In genomic region chr7:26292768-26293560, GRCh38 we compare ENCODE assay signal across 8 cellular contexts. TPM values are rescaled to one million over a fixed set of nuclear protein-coding genes. Genes with fewer than 3 reads are reported as not detected.
DNase-seq lines count a peak whose midpoint lies in the region; ATAC-seq and TF ChIP-seq lines count a peak whose summit lies in the region.

No MANE protein-coding gene starts in this region.

- peak overlapping the region; percentile 78 for H3K27ac Mint-ChIP-seq in CD4-positive, alpha-beta T cell
- peak overlapping the region; percentile 96 for H3K27ac Mint-ChIP-seq in activated naive CD8-positive, alpha-beta T cell
- H3K27ac Mint-ChIP-seq in memory B cell, result peak overlapping the region; percentile 97

- no peak overlapping the region for H3K27ac ChIP-seq in CD4-positive, alpha-beta T cell (ENCODE audit: low read depth, low read length)
- no peak overlapping the region for H3K27ac ChIP-seq in HEK293 (ENCODE audit: extremely low read depth, low read depth, low read length)

- POLR2A ChIA-PET in CD4-positive, alpha-beta T cell (lab: Charles Lee), result interaction anchor here (0.8 to 4.1 kb wide), 5 partner anchors 8 to 94 kb away, joined by 3 to 31 read pairs (median 4); partner anchors contain the start of genes CBX3 and HNRNPA2B1
- POLR2A ChIA-PET in HEK293 (lab: Yijun Ruan, JAX), result no interaction called here

- H3K4me1 ChIP-seq in HEK293 (ENCODE audit: control insufficient read depth, insufficient read depth, low read length), result no peaks in the 10 kb centered on the region

- H3K9me3 ChIP-seq in CD4-positive, alpha-beta T cell (ENCODE audit: control insufficient read depth, low read length), result no peaks in the 10 kb centered on the region
- no peaks in the 10 kb centered on the region for H3K9me3 ChIP-seq in HEK293 (ENCODE audit: control insufficient read depth, insufficient read depth, low read depth, low read length)

- H3K36me3 Mint-ChIP-seq in CD4-positive, alpha-beta T cell (ENCODE audit: low read depth), result no peaks in the 10 kb centered on the region
- H3K36me3 Mint-ChIP-seq in activated naive CD8-positive, alpha-beta T cell, result no peaks in the 10 kb centered on the region
- peaks cover 3% of the 10 kb centered on the region for H3K36me3 Mint-ChIP-seq in memory B cell

- H3K4me1 Mint-ChIP-seq in CD4-positive, alpha-beta T cell (ENCODE audit: low read depth), result peaks cover 37% of the 10 kb centered on the region
- H3K4me1 Mint-ChIP-seq in activated naive CD8-positive, alpha-beta T cell (ENCODE audit: low read depth), result peaks cover 37% of the 10 kb centered on the region
- peaks cover 29% of the 10 kb centered on the region for H3K4me1 Mint-ChIP-seq in memory B cell

- H3K27me3 ChIP-seq in CD4-positive, alpha-beta T cell (ENCODE audit: control insufficient read depth, insufficient read depth, low read length), result no peaks in the 10 kb centered on the region

- no peak overlapping the region; the same call in 1 of the 2 replicates for H3K4me3 ChIP-seq in HEK293 (ENCODE audit: low read depth, low read length)

- DNase-seq in CD4-positive, alpha-beta T cell, result no peak
- DNase-seq in memory B cell (ENCODE audit: low spot score in 2 of 2) (no peak), NOMO-1 treated with dmso at 0.1 percent for 144 hours (lab: John Stamatoyannopoulos, UW; ENCODE audit: unreplicated experiment) (no peak), NCI-H187 treated with DMSO at 0.1 percent for 48 hours (lab: John Stamatoyannopoulos, UW) (no peak), HT-29 (ENCODE audit: low spot score) (no peak)
- DNase-seq in stimulated activated CD4-positive, alpha-beta T cell treated with anti-CD3 and anti-CD28 coated beads, Interleukin-1b, Interleukin-23, amount 100 ng/mL, for 48 hours, result no peak

- peak overlapping the region; percentile 93 for H3K4me3 Mint-ChIP-seq in CD4-positive, alpha-beta T cell
- H3K4me3 Mint-ChIP-seq in activated naive CD8-positive, alpha-beta T cell, result peak overlapping the region; percentile 90
- H3K4me3 Mint-ChIP-seq in memory B cell, result peak overlapping the region; percentile 99

- CTCF ChIA-PET in CD4-positive, alpha-beta T cell (lab: Charles Lee), result interaction anchor here (1.3 kb wide), 1 partner anchor 77 kb away, joined by 4 read pairs; no protein-coding TSS in a partner anchor
- CTCF ChIA-PET in HEK293 (lab: Yijun Ruan, JAX), result interaction anchor here (0.6 to 1.0 kb wide), 2 partner anchors 26 to 202 kb away, joined by 3 to 4 read pairs; no protein-coding TSS in a partner anchor

- ATAC-seq in CD4-positive, alpha-beta T cell (ENCODE audit: poor library complexity), result no peak
- no peak for ATAC-seq in memory B cell (ENCODE audit: low read depth)

- H3K36me3 ChIP-seq in HEK293 (ENCODE audit: control insufficient read depth in 2 of 2, insufficient read depth in 1 of 2, low read length in 2 of 2), result no peaks in the 10 kb centered on the region

- no peaks in the 10 kb centered on the region for H3K9me3 Mint-ChIP-seq in CD4-positive, alpha-beta T cell
- H3K9me3 Mint-ChIP-seq in activated naive CD8-positive, alpha-beta T cell (ENCODE audit: low read depth), result no peaks in the 10 kb centered on the region
- H3K9me3 Mint-ChIP-seq in memory B cell, result no peaks in the 10 kb centered on the region

- intact Hi-C loops in CD4-positive, alpha-beta T cell (cut with DNase I, micrococcal nuclease), result loop anchor here (2.0 to 10.0 kb wide), 7 partner anchors 69 to 872 kb away; partner anchors contain the start of gene HOXA9 (in 1 of the 2)

- no peaks in the 10 kb centered on the region for H3K27me3 Mint-ChIP-seq in CD4-positive, alpha-beta T cell
- no peaks in the 10 kb centered on the region for H3K27me3 Mint-ChIP-seq in activated naive CD8-positive, alpha-beta T cell
- no peaks in the 10 kb centered on the region for H3K27me3 Mint-ChIP-seq in memory B cell

- no peak for TF ChIP-seq CTCF in CD4-positive, alpha-beta T cell (IDR thresholded peaks at IDR 0.05)
- no peak for TF ChIP-seq CTCF in HEK293 (tag by site-specific recombination; IDR thresholded peaks at IDR 0.05)

TF ChIP-seq in HEK293, 187 proteins besides CTCF, POLR2A, EP300 and RAD21:
- TF ChIP-seq, protein P1, sequence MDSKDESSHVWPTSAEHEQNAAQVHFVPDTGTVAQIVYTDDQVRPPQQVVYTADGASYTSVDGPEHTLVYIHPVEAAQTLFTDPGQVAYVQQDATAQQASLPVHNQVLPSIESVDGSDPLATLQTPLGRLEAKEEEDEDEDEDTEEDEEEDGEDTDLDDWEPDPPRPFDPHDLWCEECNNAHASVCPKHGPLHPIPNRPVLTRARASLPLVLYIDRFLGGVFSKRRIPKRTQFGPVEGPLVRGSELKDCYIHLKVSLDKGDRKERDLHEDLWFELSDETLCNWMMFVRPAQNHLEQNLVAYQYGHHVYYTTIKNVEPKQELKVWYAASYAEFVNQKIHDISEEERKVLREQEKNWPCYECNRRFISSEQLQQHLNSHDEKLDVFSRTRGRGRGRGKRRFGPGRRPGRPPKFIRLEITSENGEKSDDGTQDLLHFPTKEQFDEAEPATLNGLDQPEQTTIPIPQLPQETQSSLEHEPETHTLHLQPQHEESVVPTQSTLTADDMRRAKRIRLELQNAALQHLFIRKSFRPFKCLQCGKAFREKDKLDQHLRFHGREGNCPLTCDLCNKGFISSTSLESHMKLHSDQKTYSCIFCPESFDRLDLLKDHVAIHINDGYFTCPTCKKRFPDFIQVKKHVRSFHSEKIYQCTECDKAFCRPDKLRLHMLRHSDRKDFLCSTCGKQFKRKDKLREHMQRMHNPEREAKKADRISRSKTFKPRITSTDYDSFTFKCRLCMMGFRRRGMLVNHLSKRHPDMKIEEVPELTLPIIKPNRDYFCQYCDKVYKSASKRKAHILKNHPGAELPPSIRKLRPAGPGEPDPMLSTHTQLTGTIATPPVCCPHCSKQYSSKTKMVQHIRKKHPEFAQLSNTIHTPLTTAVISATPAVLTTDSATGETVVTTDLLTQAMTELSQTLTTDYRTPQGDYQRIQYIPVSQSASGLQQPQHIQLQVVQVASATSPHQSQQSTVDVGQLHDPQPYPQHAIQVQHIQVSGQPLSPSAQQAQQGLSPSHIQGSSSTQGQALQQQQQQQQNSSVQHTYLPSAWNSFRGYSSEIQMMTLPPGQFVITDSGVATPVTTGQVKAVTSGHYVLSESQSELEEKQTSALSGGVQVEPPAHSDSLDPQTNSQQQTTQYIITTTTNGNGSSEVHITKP (tag by site-specific recombination; IDR thresholded peaks at IDR 0.05), result peak; percentile 92
- peak; percentile 34; the same call in 1 of the 2 replicates for TF ChIP-seq ZNF596 (tag by site-specific recombination; IDR thresholded peaks at IDR 0.05)
- no peak for TF ChIP-seq ZNF76 (tag by site-specific recombination; IDR thresholded peaks at IDR 0.05; ENCODE audit: borderline replicate concordance, low read depth)

RNA-seq across cellular contexts. Expression of gene SNX10, which starts 1.3 kb away (rescaled TPM):
- total RNA-seq in CD4-positive, alpha-beta T cell, result 1 to 10 TPM; 4.6 to 5.8 TPM
- total RNA-seq in HT-29 (2014; rRNA removed; shearing (Covaris generic)), result 0.23 TPM in 1 of 2 replicates, not detected in the other
